In genomic region chr3:72919520-72919919, GRCh38 we compare ENCODE assay signal across 27 cellular contexts.
"Had no signal": no experiment of that assay in that cellular context is flagged by ENCODE, and none has a peak within 500 bp of the region (broad histone marks: within the 10 kb centered on the region; RNA-seq: fewer than 3 reads in every experiment).

No MANE protein-coding gene starts in this region.

- H3K27me3 ChIP-seq: colonic mucosa, dorsolateral prefrontal cortex, esophagus muscularis mucosa, esophagus squamous epithelium, foreskin keratinocyte, gastrocnemius medialis, gastroesophageal sphincter, heart left ventricle had no signal

- FAIRE-seq: colon, endometrium, endothelial cell of umbilical vein, frontal cortex had no signal

- H3K36me3 ChIP-seq: colonic mucosa, esophagus squamous epithelium, gastrocnemius medialis had no signal

- H3K27ac ChIP-seq: colonic mucosa, coronary artery, dorsolateral prefrontal cortex, epithelial cell of prostate, esophagus muscularis mucosa, esophagus squamous epithelium, foreskin keratinocyte, gastrocnemius medialis, gastroesophageal sphincter, heart left ventricle had no signal

- H3K4me1 ChIP-seq: colonic mucosa, esophagus muscularis mucosa, esophagus squamous epithelium, foreskin keratinocyte, gastrocnemius medialis, gastroesophageal sphincter had no signal

- H3K27ac Mint-ChIP-seq: dendritic cell treated with granulocyte-macrophage colony-stimulating factor and Interleukin-4, amounts not matched to agents 40 ng/mL and 50 ng/mL, for 4 days; effector memory CD8-positive, alpha-beta T cell; endodermal cell had no signal

- H3K27me3 Mint-ChIP-seq: dendritic cell treated with granulocyte-macrophage colony-stimulating factor and Interleukin-4, amounts not matched to agents 40 ng/mL and 50 ng/mL, for 4 days had no signal

- H3K9me3 ChIP-seq: colonic mucosa, esophagus muscularis mucosa, esophagus squamous epithelium, gastrocnemius medialis, gastroesophageal sphincter, heart left ventricle had no signal

- DNase-seq: colonic mucosa; cortex of kidney; dermis blood vessel endothelial cell; dorsolateral prefrontal cortex; effector CD4-positive, alpha-beta T cell; effector CD8-positive, alpha-beta T cell; effector memory CD4-positive, alpha-beta T cell; effector memory CD8-positive, alpha-beta T cell; erythroblast; esophagus squamous epithelium; foreskin fibroblast; foreskin keratinocyte; foreskin melanocyte; gastrocnemius medialis; glutamatergic neuron; heart left ventricle had no signal

- H3K9me3 Mint-ChIP-seq: dendritic cell treated with granulocyte-macrophage colony-stimulating factor and Interleukin-4, amounts not matched to agents 40 ng/mL and 50 ng/mL, for 4 days; effector memory CD8-positive, alpha-beta T cell; endodermal cell had no signal

- ATAC-seq: effector memory CD8-positive, alpha-beta T cell; esophagus mucosa; foreskin keratinocyte; gastrocnemius medialis; gastroesophageal sphincter; heart left ventricle had no signal

- H3K4me1 Mint-ChIP-seq: endodermal cell had no signal

- H3K4me3 Mint-ChIP-seq: dendritic cell treated with granulocyte-macrophage colony-stimulating factor and Interleukin-4, amounts not matched to agents 40 ng/mL and 50 ng/mL, for 4 days; effector memory CD8-positive, alpha-beta T cell; endodermal cell had no signal

- H3K4me3 ChIP-seq: colonic mucosa, coronary artery, dorsolateral prefrontal cortex, esophagus muscularis mucosa, esophagus squamous epithelium, gastrocnemius medialis, gastroesophageal sphincter, heart left ventricle had no signal
